In the genomic region with DNA sequence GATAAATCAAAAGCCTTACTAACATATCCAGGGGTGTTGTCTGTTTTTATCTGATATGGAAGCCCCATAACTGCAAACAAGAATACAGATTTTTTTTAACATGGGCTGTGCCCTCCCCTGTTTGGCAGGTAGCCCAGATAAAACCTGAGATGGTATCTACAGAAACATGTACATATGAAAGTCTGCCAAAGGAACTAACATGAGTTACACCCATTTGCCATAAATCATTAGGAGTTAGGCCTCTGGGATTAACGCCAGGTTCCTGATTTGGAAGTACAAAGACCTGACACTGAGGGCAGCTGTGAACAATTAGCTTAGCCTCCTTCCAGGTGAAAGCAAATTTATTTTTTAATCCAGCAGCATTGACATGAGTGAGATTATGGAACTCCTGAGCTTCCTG, we compare ENCODE assay signal across 23 cellular contexts.
DNase-seq lines count a peak whose midpoint lies in the region; ATAC-seq, FAIRE-seq and TF ChIP-seq lines count a peak whose summit lies in the region.
"Had no signal": no experiment of that assay in that cellular context is flagged by ENCODE, and none has a peak within 500 bp of the region (broad histone marks: within the 10 kb centered on the region; RNA-seq: fewer than 3 reads in every experiment).

No MANE protein-coding gene starts in this region.

- POLR2A ChIA-PET in GM10248 (lab: Yijun Ruan, JAX): no interaction called here

- WGBS in small intestine, 3 donors: 19 to 49% (median 28%) methylated on average over 1 of the region's 1 CpG

- no peaks in the 10 kb centered on the region for H3K27me3 Mint-ChIP-seq in natural killer cell treated with Interleukin-12 subunit alpha and Interleukin-12 subunit beta and Interleukin-15 and Interleukin-18, amount 100 ng/mL, for 72 hours
- H3K27me3 Mint-ChIP-seq: activated T-cell treated with anti-CD3 and anti-CD28 coated beads, Interleukin-2, amount 50 U/mL, for 24 hours; stimulated activated memory B cell treated with anti-CD40 and anti-IgM and Interleukin-4, amounts not matched to agents 10 μg/mL and 1 μg/mL and 100 μg/mL, for 72 hours had no signal

- H3K36me3 Mint-ChIP-seq in natural killer cell treated with Interleukin-12 subunit alpha and Interleukin-12 subunit beta and Interleukin-15 and Interleukin-18, amount 100 ng/mL, for 72 hours: peaks cover 18% of the 10 kb centered on the region
- H3K36me3 Mint-ChIP-seq: stimulated activated memory B cell treated with anti-CD40 and anti-IgM and Interleukin-4, amounts not matched to agents 10 μg/mL and 1 μg/mL and 100 μg/mL, for 72 hours had no signal

- DNase-seq in NCI-H82 (lab: John Stamatoyannopoulos, UW) (peak; percentile 54), NCI-H82 treated with DMSO at 0.1 percent for 48 hours (lab: John Stamatoyannopoulos, UW; ENCODE audit: unreplicated experiment) (no peak), NCI-H2081 treated with DMSO at 0.1 percent for 48 hours (lab: John Stamatoyannopoulos, UW) (peak; percentile 78), SHP77 treated with DMSO at 0.1 percent for 48 hours (lab: John Stamatoyannopoulos, UW) (peak; percentile 48), small intestine (peak; percentile 25), Right ventricle myocardium inferior (ENCODE audit: missing footprints) (no peak), GM10248 (ENCODE audit: extremely low spot score) (no peak)
- DNase-seq in natural killer cell treated with Interleukin-12 subunit alpha and Interleukin-12 subunit beta and Interleukin-15 and Interleukin-18, amount 100 ng/mL, for 72 hours (ENCODE audit: low spot score): no peak
- DNase-seq: ACHN; activated CD4-positive, CD25-positive, alpha-beta regulatory T cell treated with anti-CD3 and anti-CD28 coated beads, Interleukin-2, amount 50 U/mL, for 72 hours; activated CD8-positive, alpha-beta T cell treated with anti-CD3 and anti-CD28 coated beads, Interleukin-2, amount 10 ng/mL, durations not matched to agents 7 days and 5 days; activated naive CD4-positive, alpha-beta T cell; activated T-cell treated with anti-CD3 and anti-CD28 coated beads, Interleukin-2, amount 50 U/mL, for 24 hours; amniotic stem cell; cortex of kidney; HCEC 1CT; Karpas-422; NCI-H1436 treated with DMSO at 0.1 percent for 48 hours; NCI-H526 treated with DMSO at 0.1 percent for 48 hours; nephron progenitor cell; testis had no signal

- no peaks in the 10 kb centered on the region for H3K27me3 ChIP-seq in small intestine (ENCODE audit: control insufficient read depth in 2 of 2, insufficient read depth in 2 of 2, low read length in 2 of 2)
- H3K27me3 ChIP-seq: testis had no signal

- H3K36me3 ChIP-seq in small intestine (ENCODE audit: control insufficient read depth in 2 of 2, insufficient read depth in 2 of 2, low read length in 2 of 2): no peaks in the 10 kb centered on the region

- H3K4me3 ChIP-seq in small intestine (ENCODE audit: low read depth in 1 of 2, low read length in 2 of 2): no peak overlapping the region
- H3K4me3 ChIP-seq: testis had no signal

- H3K27ac Mint-ChIP-seq in natural killer cell treated with Interleukin-12 subunit alpha and Interleukin-12 subunit beta and Interleukin-15 and Interleukin-18, amount 100 ng/mL, for 72 hours: no peak overlapping the region
- H3K27ac Mint-ChIP-seq: activated CD8-positive, alpha-beta T cell treated with anti-CD3 and anti-CD28 coated beads, Interleukin-2, amount 10 ng/mL, durations not matched to agents 7 days and 5 days; activated T-cell treated with anti-CD3 and anti-CD28 coated beads, Interleukin-2, amount 50 U/mL, for 24 hours; nephron progenitor cell; stimulated activated memory B cell treated with anti-CD40 and anti-IgM and Interleukin-4, amounts not matched to agents 10 μg/mL and 1 μg/mL and 100 μg/mL, for 72 hours had no signal

- H3K9me3 ChIP-seq in small intestine (ENCODE audit: control insufficient read depth, low read depth): no peaks in the 10 kb centered on the region
- H3K9me3 ChIP-seq: testis had no signal

- no peaks in the 10 kb centered on the region for H3K4me1 Mint-ChIP-seq in natural killer cell treated with Interleukin-12 subunit alpha and Interleukin-12 subunit beta and Interleukin-15 and Interleukin-18, amount 100 ng/mL, for 72 hours (ENCODE audit: low read depth in 2 of 2)
- H3K4me1 Mint-ChIP-seq: nephron progenitor cell; stimulated activated memory B cell treated with anti-CD40 and anti-IgM and Interleukin-4, amounts not matched to agents 10 μg/mL and 1 μg/mL and 100 μg/mL, for 72 hours had no signal

- CTCF ChIA-PET in GM10248 (lab: Yijun Ruan, JAX): no interaction called here

- no peak for FAIRE-seq in small intestine (lab: Jason Lieb, UNC)

- no peak for ATAC-seq in Right ventricle myocardium inferior
- ATAC-seq in natural killer cell treated with Interleukin-12 subunit alpha and Interleukin-12 subunit beta and Interleukin-15 and Interleukin-18, amount 100 ng/mL, for 72 hours: no peak
- ATAC-seq: activated CD8-positive, alpha-beta T cell treated with anti-CD3 and anti-CD28 coated beads, Interleukin-2, amount 10 ng/mL, durations not matched to agents 7 days and 5 days; stimulated activated memory B cell treated with anti-CD40 and anti-IgM and Interleukin-4, amounts not matched to agents 10 μg/mL and 1 μg/mL and 100 μg/mL, for 72 hours had no signal

- no peak for TF ChIP-seq CTCF in GM10248 (IDR thresholded peaks at IDR 0.05; ENCODE audit: control extremely low read depth, extremely low read depth, low read depth, missing control alignments)

- no peak overlapping the region for H3K4me3 Mint-ChIP-seq in natural killer cell treated with Interleukin-12 subunit alpha and Interleukin-12 subunit beta and Interleukin-15 and Interleukin-18, amount 100 ng/mL, for 72 hours
- H3K4me3 Mint-ChIP-seq: activated CD8-positive, alpha-beta T cell treated with anti-CD3 and anti-CD28 coated beads, Interleukin-2, amount 10 ng/mL, durations not matched to agents 7 days and 5 days; activated T-cell treated with anti-CD3 and anti-CD28 coated beads, Interleukin-2, amount 50 U/mL, for 24 hours; nephron progenitor cell; stimulated activated memory B cell treated with anti-CD40 and anti-IgM and Interleukin-4, amounts not matched to agents 10 μg/mL and 1 μg/mL and 100 μg/mL, for 72 hours had no signal

- H3K9me3 Mint-ChIP-seq in natural killer cell treated with Interleukin-12 subunit alpha and Interleukin-12 subunit beta and Interleukin-15 and Interleukin-18, amount 100 ng/mL, for 72 hours: peaks cover 34% of the 10 kb centered on the region

- H3K27ac ChIP-seq in small intestine (ENCODE audit: low read depth in 1 of 2, low read length in 1 of 2): no peak overlapping the region
- H3K27ac ChIP-seq: C4-2B, testis had no signal

- intact Hi-C loops in Right ventricle myocardium inferior (cut with DNase I): no loop called here

- H3K4me1 ChIP-seq in small intestine (ENCODE audit: control insufficient read depth in 2 of 2, insufficient read depth in 1 of 2, low read depth in 1 of 2, low read length in 1 of 2): no peaks in the 10 kb centered on the region
- H3K4me1 ChIP-seq: testis had no signal

Comparison
In these comparisons a context has a peak if more than half of its experiments do, and no peak if none do; other contexts are left out.
1. DNase-seq: peak in NCI-H82 (single experiment), NCI-H2081 treated with DMSO at 0.1 percent for 48 hours (single experiment), SHP77 treated with DMSO at 0.1 percent for 48 hours (single experiment) and small intestine (single experiment); none in NCI-H82 treated with DMSO at 0.1 percent for 48 hours (single experiment), Right ventricle myocardium inferior (single experiment), natural killer cell treated with Interleukin-12 subunit alpha and Interleukin-12 subunit beta and Interleukin-15 and Interleukin-18, amount 100 ng/mL, for 72 hours (single experiment) and GM10248 (single experiment).